In the genomic region with DNA sequence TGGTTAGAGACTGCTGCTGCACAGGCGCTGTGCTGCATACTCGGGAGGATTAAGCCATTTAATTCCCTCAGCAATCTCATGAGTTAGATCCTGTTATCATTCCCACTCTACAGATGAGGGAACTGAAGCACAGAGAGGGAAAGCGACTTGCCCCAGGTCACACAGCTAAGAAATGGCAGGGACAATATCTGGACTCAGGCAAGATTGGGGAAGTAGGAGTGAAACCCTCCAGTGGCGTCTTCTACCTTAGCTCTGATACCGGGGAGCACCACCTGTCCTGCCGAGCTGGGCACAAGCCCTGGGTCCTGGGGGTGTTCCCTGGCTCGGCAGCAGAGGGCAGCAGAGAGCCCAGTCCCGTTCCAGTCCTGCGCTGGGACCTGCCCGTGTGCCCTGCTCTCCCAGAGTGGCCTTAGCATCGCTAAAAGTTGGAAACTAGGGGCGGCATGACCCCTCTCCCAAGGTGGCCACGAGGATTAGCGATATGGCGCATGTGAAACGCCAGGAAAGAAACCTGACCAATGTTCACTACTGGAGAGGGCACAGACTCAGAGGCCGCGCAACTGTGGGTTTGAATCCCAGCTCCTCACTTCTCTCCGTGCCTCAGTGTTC, we compare ENCODE assay signal across 8 cellular contexts. TPM values are rescaled to one million over a fixed set of nuclear protein-coding genes. Genes with fewer than 3 reads are reported as not detected.
DNase-seq lines count a peak whose midpoint lies in the region; ATAC-seq and TF ChIP-seq lines count a peak whose summit lies in the region.

No MANE protein-coding gene starts in this region.

- TF ChIP-seq CTCF in Calu3 (IDR thresholded peaks at IDR 0.05; ENCODE audit: unreplicated experiment) (peak; percentile 91), epithelial cell of proximal tubule (conservative IDR thresholded peaks at IDR 0.05; ENCODE audit: low read depth, low read length) (peak; percentile 92), neural cell (IDR thresholded peaks at IDR 0.05; ENCODE audit: poor library complexity, severe bottlenecking) (peak; percentile 83), suprapubic skin (IDR thresholded peaks at IDR 0.05) (peak; percentile 80 to 97)

- H3K4me1 ChIP-seq in suprapubic skin = peaks cover 62% of the 10 kb centered on the region

- DNase-seq in Calu3 (peak; percentile 96), NOMO-1 (lab: John Stamatoyannopoulos, UW; ENCODE audit: unreplicated experiment in 2 of 2) (peak; percentile 49 to 61), epithelial cell of proximal tubule (ENCODE audit: low read depth) (no peak), suprapubic skin (ENCODE audit: low spot score in 2 of 2) (no peak)
- peak; percentile 85 for DNase-seq in activated CD8-positive, alpha-beta memory T cell treated with anti-CD3 and anti-CD28 coated beads, Interleukin-2, amount 50 U/mL, for 4 hours

- H3K4me2 ChIP-seq in neural cell (ENCODE audit: low read length) = no peak overlapping the region

- no peaks in the 10 kb centered on the region for H3K79me2 ChIP-seq in neural cell (replicated peaks; ENCODE audit: insufficient read depth, low read length)

- H3K27ac ChIP-seq in neural cell (ENCODE audit: low read length) (no peak overlapping the region), suprapubic skin (no peak overlapping the region)

- CTCF ChIA-PET in Calu3 (lab: Charles Lee) = interaction anchor here (0.6 to 5.3 kb wide), 10 partner anchors 16 to 216 kb away, joined by 3 to 45 read pairs (median 3); a partner anchor contains a TSS

- peaks cover 42% of the 10 kb centered on the region for H3K4me1 Mint-ChIP-seq in Calu3 (ENCODE audit: low read depth, unreplicated experiment)

- intact Hi-C loops in Calu3 (cut with micrococcal nuclease; ENCODE audit: unreplicated experiment) = loop anchor here (5.0 to 10.0 kb wide), 2 partner anchors 93 to 155 kb away; no protein-coding TSS in a partner anchor

- ATAC-seq in HG02763 (IDR thresholded peaks at IDR 0.05; ENCODE audit: unreplicated experiment) (peak; percentile 28), GM21367 (IDR thresholded peaks at IDR 0.05; ENCODE audit: unreplicated experiment) (no peak)

- H3K9me3 ChIP-seq in neural cell (ENCODE audit: low read length) = no peaks in the 10 kb centered on the region
- no peaks in the 10 kb centered on the region for H3K9me3 ChIP-seq in suprapubic skin

- peak; percentile 64 for TF ChIP-seq RAD21 in neural cell (conservative IDR thresholded peaks at IDR 0.05)

- H3K4me3 ChIP-seq in epithelial cell of proximal tubule (ENCODE audit: low read depth, low read length) = no peak overlapping the region
- no peak overlapping the region for H3K4me3 ChIP-seq in neural cell (ENCODE audit: low read length)
- no peak overlapping the region for H3K4me3 ChIP-seq in suprapubic skin

- H4K20me1 ChIP-seq in neural cell (ENCODE audit: insufficient read depth) = no peaks in the 10 kb centered on the region

- peaks cover 43% of the 10 kb centered on the region for H3K27me3 Mint-ChIP-seq in Calu3 (ENCODE audit: unreplicated experiment)

- H3K36me3 ChIP-seq in neural cell (ENCODE audit: insufficient read depth, low read length) (no peaks in the 10 kb centered on the region), suprapubic skin (no peaks in the 10 kb centered on the region)

- no peak overlapping the region for H2AFZ ChIP-seq in neural cell (ENCODE audit: low read depth, low read length)

- no TSS peak for BruUV-seq in Calu3 (replicated peaks; lab: Mats Ljungman, UMichigan)

- 69% methylated on average over 6 of the region's 19 CpGs for WGBS in suprapubic skin

- H3F3A ChIP-seq in neural cell (ENCODE audit: insufficient read depth, low read length, poor library complexity, severe bottlenecking) = no peaks in the 10 kb centered on the region

- no peaks in the 10 kb centered on the region for H3K9me2 ChIP-seq in neural cell (ENCODE audit: insufficient read depth, low read length)

- no peak overlapping the region for H3K9ac ChIP-seq in neural cell (ENCODE audit: low read length)

- no peak overlapping the region for H3K4me3 Mint-ChIP-seq in Calu3 (ENCODE audit: low read depth, unreplicated experiment)

- H3K27ac Mint-ChIP-seq in Calu3 (ENCODE audit: unreplicated experiment) = no peak overlapping the region

- no peak for TF ChIP-seq EP300 in neural cell (conservative IDR thresholded peaks at IDR 0.05; ENCODE audit: poor library complexity, severe bottlenecking)
- no peak for TF ChIP-seq EP300 in suprapubic skin (IDR thresholded peaks at IDR 0.05)

- TF ChIP-seq POLR2A in suprapubic skin (IDR thresholded peaks at IDR 0.05) = no peak

- H3K36me3 Mint-ChIP-seq in Calu3 (ENCODE audit: insufficient read depth, unreplicated experiment) = peaks cover 71% of the 10 kb centered on the region

- no peaks in the 10 kb centered on the region for H3K9me3 Mint-ChIP-seq in Calu3 (ENCODE audit: low read depth, unreplicated experiment)

- H3K27me3 ChIP-seq in neural cell (ENCODE audit: insufficient read depth, low read depth, low read length) (no peaks in the 10 kb centered on the region), suprapubic skin (no peaks in the 10 kb centered on the region)

TF ChIP-seq in neural cell, 6 proteins besides CTCF, POLR2A, EP300 and RAD21:
- TF ChIP-seq SMC3 (conservative IDR thresholded peaks at IDR 0.05; ENCODE audit: poor library complexity) (peak; percentile 79), EZH2 (IDR thresholded peaks at IDR 0.05; ENCODE audit: borderline replicate concordance, insufficient read depth, low read length, poor library complexity, severe bottlenecking) (no peak)

RNA-seq across cellular contexts. Expression of a gene that starts 20.5 kb away (rescaled TPM):
- total RNA-seq in Calu3 (2022) (98.1 and 109 TPM in 2 replicates), epithelial cell of proximal tubule (43.6 and 81.6 TPM in 2 replicates), suprapubic skin (10 to 100 TPM; 54.9 to 86.5 (median 63.2) TPM)
- 314 and 397 TPM in 2 replicates for polyA plus RNA-seq in neural cell
- polyA minus RNA-seq in neural cell = 162 and 163 TPM in 2 replicates

RNA-seq across cellular contexts. Expression of a gene that starts 21.9 kb away (rescaled TPM):
- total RNA-seq in Calu3 (2022) (1.0 and 2.4 TPM in 2 replicates), epithelial cell of proximal tubule (1.5 and 4.2 TPM in 2 replicates), suprapubic skin (1 to 10 TPM; 1.3 to 3.5 (median 1.6) TPM)
- polyA plus RNA-seq in neural cell = 8.1 and 17.1 TPM in 2 replicates
- polyA minus RNA-seq in neural cell = 26.6 and 33.1 TPM in 2 replicates

RNA-seq across cellular contexts. Expression of a gene that starts 34.3 kb away (rescaled TPM):
- total RNA-seq in Calu3 (2022) (9.6 and 9.9 TPM in 2 replicates), epithelial cell of proximal tubule (0.06 and 0.07 TPM in 2 replicates), suprapubic skin (1 to 10 TPM; 4.2 to 4.7 (median 4.6) TPM)
- 1.1 and 1.6 TPM in 2 replicates for polyA plus RNA-seq in neural cell
- 1.2 TPM in 2 replicates for polyA minus RNA-seq in neural cell

RNA-seq across cellular contexts. Expression of a gene that starts 43.9 kb away (rescaled TPM):
- total RNA-seq in Calu3 (2022) (75.0 and 76.7 TPM in 2 replicates), epithelial cell of proximal tubule (51.2 and 58.7 TPM in 2 replicates), suprapubic skin (10 to 100 TPM; 24.5 to 53.4 (median 40.1) TPM)
- 10.6 and 11.8 TPM in 2 replicates for polyA plus RNA-seq in neural cell
- polyA minus RNA-seq in neural cell = 17.1 and 17.8 TPM in 2 replicates

Comparison
In these comparisons a context has a peak if more than half of its experiments do, and no peak if none do; other contexts are left out.
1. DNase-seq: peak in Calu3 (single experiment), NOMO-1 (2 of 2) and activated CD8-positive, alpha-beta memory T cell treated with anti-CD3 and anti-CD28 coated beads, Interleukin-2, amount 50 U/mL, for 4 hours (single experiment); none in epithelial cell of proximal tubule (single experiment) and suprapubic skin (0 of 2).
2. Peak in every context shown above with its lines, with median percentiles within 50 percentile points of each other: CTCF ChIP-seq.